In the genomic region with DNA sequence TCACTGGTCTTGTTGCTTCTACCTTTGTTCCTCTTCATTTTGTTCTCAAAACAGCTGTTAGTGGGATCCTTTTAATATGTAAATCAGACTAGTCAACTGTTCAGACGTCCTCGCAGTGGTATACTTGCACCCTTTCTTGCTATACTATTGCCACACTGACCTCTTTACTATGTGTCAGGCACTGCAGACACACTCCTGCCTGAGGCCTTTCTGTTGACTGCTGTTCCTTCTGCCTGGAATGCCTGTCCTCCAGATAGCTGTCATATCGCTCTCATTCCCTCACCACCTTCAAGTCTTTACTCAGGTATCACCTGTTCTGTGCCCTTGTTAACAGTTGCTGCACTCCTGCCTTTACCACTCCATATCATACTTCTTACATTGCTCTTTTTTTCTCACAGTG, we compare ENCODE assay signal across 9 cellular contexts.
"Had no signal": no experiment of that assay in that cellular context is flagged by ENCODE, and none has a peak within 500 bp of the region (broad histone marks: within the 10 kb centered on the region; RNA-seq: fewer than 3 reads in every experiment).

No MANE protein-coding gene starts in this region.

- H3K36me3 ChIP-seq: adrenal gland had no signal

- H3K27ac ChIP-seq: adrenal gland, skin epidermis, tibial nerve, VCaP had no signal

- H3K27me3 Mint-ChIP-seq: activated naive CD4-positive, alpha-beta T cell treated with anti-CD3 and anti-CD28 coated beads, Interleukin-2, amount 10 ng/mL, durations not matched to agents 7 days and 5 days had no signal

- H3K4me3 Mint-ChIP-seq: activated naive CD4-positive, alpha-beta T cell treated with anti-CD3 and anti-CD28 coated beads, Interleukin-2, amount 10 ng/mL, durations not matched to agents 7 days and 5 days had no signal

- H3K9me3 ChIP-seq: adrenal gland, tibial nerve had no signal

- DNase-seq: activated CD4-positive, alpha-beta T cell treated with anti-CD3 and anti-CD28 coated beads for 48 hours; activated naive CD4-positive, alpha-beta T cell treated with anti-CD3 and anti-CD28 coated beads, Interleukin-2, amount 10 ng/mL, durations not matched to agents 7 days and 5 days; adrenal gland; central memory CD4-positive, alpha-beta T cell; kidney glomerular epithelial cell; T-helper 9 cell had no signal

- H3K27ac Mint-ChIP-seq: activated naive CD4-positive, alpha-beta T cell treated with anti-CD3 and anti-CD28 coated beads, Interleukin-2, amount 10 ng/mL, durations not matched to agents 7 days and 5 days had no signal

- H3K9me3 Mint-ChIP-seq: activated naive CD4-positive, alpha-beta T cell treated with anti-CD3 and anti-CD28 coated beads, Interleukin-2, amount 10 ng/mL, durations not matched to agents 7 days and 5 days had no signal

- H3K4me3 ChIP-seq: adrenal gland, skin epidermis, tibial nerve had no signal

- H3K27me3 ChIP-seq: adrenal gland, tibial nerve had no signal

- H3K4me1 Mint-ChIP-seq: activated naive CD4-positive, alpha-beta T cell treated with anti-CD3 and anti-CD28 coated beads, Interleukin-2, amount 10 ng/mL, durations not matched to agents 7 days and 5 days had no signal
